22 cellular contexts compared by ENCODE assay signal in the genomic region with DNA sequence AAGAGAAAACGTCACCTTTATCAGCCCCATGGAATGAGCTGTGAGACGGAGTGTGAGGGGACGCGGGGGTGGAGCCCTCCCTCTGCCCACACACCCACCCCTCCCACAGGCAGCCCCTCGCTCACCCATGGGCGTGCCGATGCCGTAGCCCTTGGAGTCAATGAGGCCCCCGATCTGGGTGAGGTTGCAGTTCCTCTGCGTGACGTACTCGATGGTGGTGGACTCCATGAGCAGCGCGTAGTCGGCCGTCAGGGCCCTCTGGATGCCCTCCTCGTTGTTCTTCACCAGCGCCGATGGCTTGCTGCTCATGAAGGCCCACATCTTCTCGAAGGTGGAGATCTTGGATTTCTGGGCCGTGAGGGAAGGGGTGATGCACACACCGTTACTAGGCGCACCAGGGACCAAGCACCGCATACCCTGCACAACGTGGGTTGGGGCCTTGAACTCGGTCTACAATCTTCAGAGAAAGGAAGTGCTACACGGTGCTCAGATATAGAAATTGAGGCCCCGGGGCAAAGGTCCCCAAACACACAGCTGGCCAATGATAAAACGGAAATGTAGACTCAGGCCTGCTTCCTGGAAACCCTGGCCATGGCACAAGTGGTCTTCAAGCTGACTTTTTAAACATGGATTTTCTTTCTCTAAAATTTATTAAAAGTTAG.
"Had no signal": no experiment of that assay in that cellular context is flagged by ENCODE, and none has a peak within 500 bp of the region (broad histone marks: within the 10 kb centered on the region; RNA-seq: fewer than 3 reads in every experiment).

No MANE protein-coding gene starts in this region.

- H2AFZ ChIP-seq: parathyroid adenoma had no signal

- H3K79me2 ChIP-seq: parathyroid adenoma had no signal

- H3K27me3 ChIP-seq: left lung, testis, tibial nerve, upper lobe of right lung had no signal

- H3K27ac Mint-ChIP-seq: dendritic cell treated with granulocyte-macrophage colony-stimulating factor and Interleukin-4, amounts not matched to agents 40 ng/mL and 50 ng/mL, for 4 days; endodermal cell; naive B cell; nephron; stimulated activated naive B cell treated with anti-CD40 and anti-IgM and Interleukin-4, amounts not matched to agents 10 μg/mL and 1 μg/mL and 100 μg/mL, for 72 hours had no signal

- H3K4me1 Mint-ChIP-seq: naive B cell; nephron; stimulated activated naive B cell treated with anti-CD40 and anti-IgM and Interleukin-4, amounts not matched to agents 10 μg/mL and 1 μg/mL and 100 μg/mL, for 72 hours; stimulated activated naive CD8-positive, alpha-beta T cell treated with anti-CD3 and anti-CD28 coated beads, Interleukin-15, amount 100 ng/mL, for 72 hours had no signal

- H3K27me3 Mint-ChIP-seq: stimulated activated naive CD8-positive, alpha-beta T cell treated with anti-CD3 and anti-CD28 coated beads, Interleukin-15, amount 100 ng/mL, for 72 hours had no signal

- DNase-seq: effector CD4-positive, alpha-beta T cell; endodermal cell; foreskin melanocyte; heart left ventricle; hippocampal formation; left lung; lower lobe of right lung; mesenchymal stem cell; naive B cell; retina; stimulated activated CD4-positive, alpha-beta T cell treated with anti-CD3 and anti-CD28 coated beads, Interleukin-2, amount 100 ng/mL, for 24 hours; stimulated activated CD4-positive, alpha-beta T cell treated with anti-CD3 and anti-CD28 coated beads, Interleukin-4, amount 100 ng/mL, for 4 hours; stimulated activated naive B cell treated with anti-CD40 and anti-IgM and Interleukin-4, amounts not matched to agents 10 μg/mL and 1 μg/mL and 100 μg/mL, for 72 hours; stimulated activated naive CD8-positive, alpha-beta T cell treated with anti-CD3 and anti-CD28 coated beads, Interleukin-15, amount 100 ng/mL, for 72 hours; testis; upper lobe of right lung had no signal

- H3K4me3 ChIP-seq: heart left ventricle, left lung, lower lobe of right lung, prostate gland, testis, tibial nerve, upper lobe of right lung had no signal

- ATAC-seq: left lung; lower lobe of right lung; sciatic nerve; stimulated activated naive B cell treated with anti-CD40 and anti-IgM and Interleukin-4, amounts not matched to agents 10 μg/mL and 1 μg/mL and 100 μg/mL, for 72 hours; stimulated activated naive CD8-positive, alpha-beta T cell treated with anti-CD3 and anti-CD28 coated beads, Interleukin-15, amount 100 ng/mL, for 72 hours; upper lobe of right lung had no signal

- H3K9me3 ChIP-seq: heart left ventricle, left lung, lower lobe of right lung, prostate gland, testis, tibial nerve, upper lobe of right lung had no signal

- H3K27ac ChIP-seq: heart left ventricle, left lung, lower lobe of right lung, parathyroid adenoma, prostate gland, testis, tibial nerve, upper lobe of right lung had no signal

- H3K4me1 ChIP-seq: heart left ventricle, left lung, lower lobe of right lung, parathyroid adenoma, prostate gland, testis, tibial nerve, upper lobe of right lung had no signal

- H3K36me3 Mint-ChIP-seq: naive B cell; stimulated activated naive B cell treated with anti-CD40 and anti-IgM and Interleukin-4, amounts not matched to agents 10 μg/mL and 1 μg/mL and 100 μg/mL, for 72 hours had no signal

- H3K36me3 ChIP-seq: heart left ventricle, left lung, lower lobe of right lung, prostate gland, upper lobe of right lung had no signal

- H3K4me3 Mint-ChIP-seq: dendritic cell treated with granulocyte-macrophage colony-stimulating factor and Interleukin-4, amounts not matched to agents 40 ng/mL and 50 ng/mL, for 4 days; endodermal cell; naive B cell; nephron; stimulated activated naive B cell treated with anti-CD40 and anti-IgM and Interleukin-4, amounts not matched to agents 10 μg/mL and 1 μg/mL and 100 μg/mL, for 72 hours; stimulated activated naive CD8-positive, alpha-beta T cell treated with anti-CD3 and anti-CD28 coated beads, Interleukin-15, amount 100 ng/mL, for 72 hours had no signal

- H3K9ac ChIP-seq: parathyroid adenoma had no signal
